Comparison of ENCODE assay signal across 8 cellular contexts in the genomic region with DNA sequence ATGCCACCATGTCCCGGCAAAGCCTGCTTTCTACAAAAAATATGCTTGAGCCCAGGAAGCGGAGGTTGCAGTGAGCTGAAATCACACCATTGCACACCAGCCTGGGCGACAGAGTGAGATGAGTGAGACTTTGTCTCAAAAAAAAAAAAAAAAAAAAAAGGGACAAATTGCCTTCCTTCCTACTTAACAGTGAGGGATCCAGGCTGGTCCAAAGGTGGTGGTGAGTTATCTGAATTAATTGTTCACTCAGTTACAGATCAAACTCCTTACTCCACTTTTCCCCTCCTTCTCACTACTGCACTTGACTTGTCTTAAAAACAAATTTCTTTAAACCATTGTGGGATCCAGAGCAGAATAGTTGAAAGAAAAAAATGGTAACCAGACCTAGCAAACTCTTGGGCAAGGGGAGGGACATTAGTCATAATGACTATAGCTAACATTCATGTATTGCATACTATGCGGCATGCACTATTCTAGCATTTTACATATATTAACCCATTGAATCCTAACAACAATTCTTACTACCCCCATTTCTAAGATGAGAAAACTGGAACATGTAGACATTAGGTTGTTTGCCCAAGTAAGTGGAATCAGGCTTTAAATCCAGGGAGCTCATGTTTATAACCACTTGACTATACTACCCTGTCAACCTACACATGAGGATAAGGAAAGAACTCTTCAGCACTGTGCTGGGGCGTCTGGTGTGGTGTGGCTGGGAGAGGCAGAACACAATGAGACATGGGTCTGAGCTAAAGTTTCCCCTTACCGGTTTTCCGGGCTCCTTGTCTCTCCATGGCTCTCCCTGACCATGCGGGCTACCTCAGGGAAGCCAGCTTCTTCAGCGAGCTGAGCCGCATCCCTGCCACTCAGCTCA. TPM values are rescaled to one million over a fixed set of nuclear protein-coding genes. Genes with fewer than 3 reads are reported as not detected.
DNase-seq lines count a peak whose midpoint lies in the region; ATAC-seq and TF ChIP-seq lines count a peak whose summit lies in the region.
"Had no signal": no experiment of that assay in that cellular context is flagged by ENCODE, and none has a peak within 500 bp of the region (broad histone marks: within the 10 kb centered on the region; RNA-seq: fewer than 3 reads in every experiment).

No MANE protein-coding gene starts in this region.

- DNase-seq in HL-60 (ENCODE audit: low read depth in 1 of 2, low spot score in 1 of 2) (no peak), glutamatergic neuron (no peak), NOMO-1 treated with DMSO at 0.1 percent for 48 hours (lab: John Stamatoyannopoulos, UW; ENCODE audit: unreplicated experiment) (no peak)
- DNase-seq in activated CD4-positive, alpha-beta memory T cell treated with anti-CD3 and anti-CD28 coated beads for 36 hours: no peak
- no peak for DNase-seq in stimulated activated naive B cell treated with anti-CD40 and anti-IgM and Interleukin-4, amounts not matched to agents 10 μg/mL and 1 μg/mL and 100 μg/mL, for 72 hours
- DNase-seq in activated CD4-positive, CD25-positive, alpha-beta regulatory T cell treated with anti-CD3 and anti-CD28 coated beads, Interleukin-2, amount 50 U/mL, for 72 hours: no peak
- DNase-seq: cortex of kidney had no signal

- peaks cover 58% of the 10 kb centered on the region for H3K36me3 Mint-ChIP-seq in activated CD4-positive, alpha-beta memory T cell treated with anti-CD3 and anti-CD28 coated beads for 36 hours
- H3K36me3 Mint-ChIP-seq in glutamatergic neuron (ENCODE audit: unreplicated experiment): no peaks in the 10 kb centered on the region
- H3K36me3 Mint-ChIP-seq in stimulated activated naive B cell treated with anti-CD40 and anti-IgM and Interleukin-4, amounts not matched to agents 10 μg/mL and 1 μg/mL and 100 μg/mL, for 72 hours: peaks cover 55 to 73% of the 10 kb centered on the region in 2 donors

- peaks cover 69% of the 10 kb centered on the region for H3K4me1 Mint-ChIP-seq in activated CD4-positive, alpha-beta memory T cell treated with anti-CD3 and anti-CD28 coated beads for 36 hours (ENCODE audit: low read depth)
- H3K4me1 Mint-ChIP-seq in glutamatergic neuron (ENCODE audit: low read depth, unreplicated experiment): peaks cover 26% of the 10 kb centered on the region
- peaks cover 55 to 85% of the 10 kb centered on the region in 2 donors for H3K4me1 Mint-ChIP-seq in stimulated activated naive B cell treated with anti-CD40 and anti-IgM and Interleukin-4, amounts not matched to agents 10 μg/mL and 1 μg/mL and 100 μg/mL, for 72 hours

- H3K27me3 ChIP-seq in HL-60 (ENCODE audit: insufficient read depth, poor library complexity, severe bottlenecking): no peaks in the 10 kb centered on the region

- ATAC-seq in stimulated activated naive B cell treated with anti-CD40 and anti-IgM and Interleukin-4, amounts not matched to agents 10 μg/mL and 1 μg/mL and 100 μg/mL, for 72 hours (replicated peaks): no peak
- no peak for ATAC-seq in HG03469 (IDR thresholded peaks at IDR 0.05; ENCODE audit: unreplicated experiment)

- CTCF ChIA-PET in activated CD4-positive, alpha-beta memory T cell treated with anti-CD3 and anti-CD28 coated beads for 36 hours (lab: Charles Lee): interaction anchor here (0.6 to 2.2 kb wide), 5 partner anchors 12 to 154 kb away, joined by 3 to 7 read pairs (median 3); a partner anchor contains a TSS

- POLR2A ChIA-PET in activated CD4-positive, alpha-beta memory T cell treated with anti-CD3 and anti-CD28 coated beads for 36 hours (lab: Charles Lee): interaction anchor here (0.7 to 6.0 kb wide), 7 partner anchors 9 to 234 kb away, joined by 3 to 92 read pairs (median 3); a partner anchor contains a TSS

- no peak overlapping the region; the same call in 1 of the 2 replicates for H3K27ac ChIP-seq in HL-60 (replicated peaks)

- intact Hi-C loops in activated CD4-positive, alpha-beta memory T cell treated with anti-CD3 and anti-CD28 coated beads for 36 hours (cut with micrococcal nuclease): no loop called here

- H3K9me3 Mint-ChIP-seq in activated CD4-positive, alpha-beta memory T cell treated with anti-CD3 and anti-CD28 coated beads for 36 hours: no peaks in the 10 kb centered on the region
- H3K9me3 Mint-ChIP-seq in glutamatergic neuron (ENCODE audit: unreplicated experiment): peaks cover 11% of the 10 kb centered on the region
- no peaks in the 10 kb centered on the region for H3K9me3 Mint-ChIP-seq in stimulated activated naive B cell treated with anti-CD40 and anti-IgM and Interleukin-4, amounts not matched to agents 10 μg/mL and 1 μg/mL and 100 μg/mL, for 72 hours

- H3K4me3 Mint-ChIP-seq in activated CD4-positive, alpha-beta memory T cell treated with anti-CD3 and anti-CD28 coated beads for 36 hours: peak overlapping the region; percentile 88
- peak overlapping the region; percentile 97 for H3K4me3 Mint-ChIP-seq in glutamatergic neuron (ENCODE audit: unreplicated experiment)
- peak overlapping the region; percentile 98 for H3K4me3 Mint-ChIP-seq in stimulated activated naive B cell treated with anti-CD40 and anti-IgM and Interleukin-4, amounts not matched to agents 10 μg/mL and 1 μg/mL and 100 μg/mL, for 72 hours

- peak overlapping the region; percentile 85 for H3K4me3 ChIP-seq in HL-60 (replicated peaks; ENCODE audit: insufficient read depth, low read length)

- TF ChIP-seq CTCF in HL-60 (IDR thresholded peaks at IDR 0.05; ENCODE audit: insufficient read depth, low read length): no peak
- TF ChIP-seq CTCF in glutamatergic neuron (IDR thresholded peaks at IDR 0.05; ENCODE audit: partially characterized antibody, unreplicated experiment): no peak

- H3K27ac Mint-ChIP-seq in activated CD4-positive, alpha-beta memory T cell treated with anti-CD3 and anti-CD28 coated beads for 36 hours: peak overlapping the region; percentile 95
- peak overlapping the region; percentile 99 for H3K27ac Mint-ChIP-seq in glutamatergic neuron (ENCODE audit: unreplicated experiment)
- H3K27ac Mint-ChIP-seq in stimulated activated naive B cell treated with anti-CD40 and anti-IgM and Interleukin-4, amounts not matched to agents 10 μg/mL and 1 μg/mL and 100 μg/mL, for 72 hours: peak overlapping the region; percentile 99

- H3K27me3 Mint-ChIP-seq in activated CD4-positive, alpha-beta memory T cell treated with anti-CD3 and anti-CD28 coated beads for 36 hours: no peaks in the 10 kb centered on the region
- peaks cover 16% of the 10 kb centered on the region for H3K27me3 Mint-ChIP-seq in glutamatergic neuron (ENCODE audit: unreplicated experiment)
- H3K27me3 Mint-ChIP-seq in stimulated activated naive B cell treated with anti-CD40 and anti-IgM and Interleukin-4, amounts not matched to agents 10 μg/mL and 1 μg/mL and 100 μg/mL, for 72 hours: no peaks in the 10 kb centered on the region

RNA-seq across cellular contexts. Expression of a gene that starts 1.5 kb away (rescaled TPM):
- total RNA-seq in activated CD4-positive, alpha-beta memory T cell treated with anti-CD3 and anti-CD28 coated beads for 36 hours: 10 to 100 TPM; 31.6 to 32.3 TPM
- 30.1 TPM for total RNA-seq in glutamatergic neuron (ENCODE audit: unreplicated experiment)

RNA-seq across cellular contexts. Expression of a gene that starts 2.6 kb away (rescaled TPM):
- total RNA-seq in activated CD4-positive, alpha-beta memory T cell treated with anti-CD3 and anti-CD28 coated beads for 36 hours: 100 to 1,000 TPM; 227 to 234 TPM
- 214 TPM for total RNA-seq in glutamatergic neuron (ENCODE audit: unreplicated experiment)

RNA-seq across cellular contexts. Expression of a gene that starts 2.7 kb away (rescaled TPM):
- total RNA-seq in activated CD4-positive, alpha-beta memory T cell treated with anti-CD3 and anti-CD28 coated beads for 36 hours: 10 to 100 TPM; 15.8 to 16.9 TPM
- 28.8 TPM for total RNA-seq in glutamatergic neuron (ENCODE audit: unreplicated experiment)

RNA-seq across cellular contexts. Expression of a gene that starts 6.5 kb away (rescaled TPM):
- 10 to 100 TPM in 1 of 2 experiments, 1 to 10 TPM in 1; 9.2 to 11.6 TPM for total RNA-seq in activated CD4-positive, alpha-beta memory T cell treated with anti-CD3 and anti-CD28 coated beads for 36 hours
- total RNA-seq in glutamatergic neuron (ENCODE audit: unreplicated experiment): 43.1 TPM

RNA-seq across cellular contexts. Expression of a gene that starts 7.6 kb away (rescaled TPM):
- total RNA-seq in activated CD4-positive, alpha-beta memory T cell treated with anti-CD3 and anti-CD28 coated beads for 36 hours: 1 to 10 TPM; 2.9 to 3.1 TPM
- total RNA-seq in glutamatergic neuron (ENCODE audit: unreplicated experiment): 1.5 TPM
